Comparison of ENCODE assay signal across 1 cellular context in the genomic region with DNA sequence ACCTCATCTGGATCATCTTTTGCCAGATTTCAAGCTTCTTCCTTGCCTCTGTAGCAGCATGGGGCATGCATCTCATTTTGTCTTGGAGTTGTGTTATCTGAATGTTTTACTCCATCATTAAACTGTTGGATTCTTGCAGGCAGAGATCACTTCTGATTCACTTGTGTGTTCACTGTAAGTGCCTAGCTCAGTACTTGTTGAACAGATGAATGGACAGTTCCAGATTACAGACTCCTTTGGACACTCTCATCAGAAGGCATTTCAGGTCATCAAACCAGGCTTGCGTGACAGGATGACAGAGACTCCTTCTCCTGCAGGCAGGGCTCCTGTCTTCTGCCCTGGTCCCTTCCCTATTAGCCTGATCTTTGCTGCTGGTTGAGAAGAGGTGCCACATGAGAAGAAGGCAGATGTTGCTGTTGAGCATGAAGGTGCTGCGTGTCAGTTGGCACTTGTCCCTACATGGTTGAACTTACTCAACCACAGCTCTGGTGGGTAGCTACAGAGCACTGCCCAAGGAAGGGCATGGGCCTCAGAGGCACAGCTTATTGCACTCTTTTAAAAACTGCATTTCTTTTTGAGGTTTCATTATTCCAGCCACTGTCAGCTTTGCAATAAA.
TF ChIP-seq lines count a peak whose summit lies in the region.

No MANE protein-coding gene starts in this region.

TF ChIP-seq in IMR-90, 13 proteins besides CTCF, POLR2A, EP300 and RAD21:
- TF ChIP-seq SMC3 (IDR thresholded peaks at IDR 0.05; ENCODE audit: low read depth, low read length) (no peak), ELK1 (IDR thresholded peaks at IDR 0.05; ENCODE audit: borderline replicate concordance, low read depth, low read length) (no peak), BHLHE40 (IDR thresholded peaks at IDR 0.05; ENCODE audit: low read depth, low read length) (no peak), RFX5 (IDR thresholded peaks at IDR 0.05; ENCODE audit: low read depth, low read length) (no peak), NFE2L2 (IDR thresholded peaks at IDR 0.05; ENCODE audit: low read depth, low read length) (no peak), CEBPB (IDR thresholded peaks at IDR 0.05; ENCODE audit: low read depth, low read length) (no peak), CHD1 (IDR thresholded peaks at IDR 0.05; ENCODE audit: low read depth, low read length) (no peak), MAFK (IDR thresholded peaks at IDR 0.05; ENCODE audit: low read depth, low read length) (no peak), MXI1 (IDR thresholded peaks at IDR 0.05; ENCODE audit: borderline replicate concordance, low read depth, low read length) (no peak), FOS (IDR thresholded peaks at IDR 0.05; ENCODE audit: low read depth, low read length) (no peak), MAZ (IDR thresholded peaks at IDR 0.05; ENCODE audit: borderline replicate concordance, low read depth, low read length) (no peak), RCOR1 (IDR thresholded peaks at IDR 0.05; ENCODE audit: insufficient replicate concordance, low read length) (no peak)
- TF ChIP-seq, protein P1, sequence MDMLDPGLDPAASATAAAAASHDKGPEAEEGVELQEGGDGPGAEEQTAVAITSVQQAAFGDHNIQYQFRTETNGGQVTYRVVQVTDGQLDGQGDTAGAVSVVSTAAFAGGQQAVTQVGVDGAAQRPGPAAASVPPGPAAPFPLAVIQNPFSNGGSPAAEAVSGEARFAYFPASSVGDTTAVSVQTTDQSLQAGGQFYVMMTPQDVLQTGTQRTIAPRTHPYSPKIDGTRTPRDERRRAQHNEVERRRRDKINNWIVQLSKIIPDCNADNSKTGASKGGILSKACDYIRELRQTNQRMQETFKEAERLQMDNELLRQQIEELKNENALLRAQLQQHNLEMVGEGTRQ (IDR thresholded peaks at IDR 0.05; ENCODE audit: low read depth, low read length) = no peak
